In the genomic region with DNA sequence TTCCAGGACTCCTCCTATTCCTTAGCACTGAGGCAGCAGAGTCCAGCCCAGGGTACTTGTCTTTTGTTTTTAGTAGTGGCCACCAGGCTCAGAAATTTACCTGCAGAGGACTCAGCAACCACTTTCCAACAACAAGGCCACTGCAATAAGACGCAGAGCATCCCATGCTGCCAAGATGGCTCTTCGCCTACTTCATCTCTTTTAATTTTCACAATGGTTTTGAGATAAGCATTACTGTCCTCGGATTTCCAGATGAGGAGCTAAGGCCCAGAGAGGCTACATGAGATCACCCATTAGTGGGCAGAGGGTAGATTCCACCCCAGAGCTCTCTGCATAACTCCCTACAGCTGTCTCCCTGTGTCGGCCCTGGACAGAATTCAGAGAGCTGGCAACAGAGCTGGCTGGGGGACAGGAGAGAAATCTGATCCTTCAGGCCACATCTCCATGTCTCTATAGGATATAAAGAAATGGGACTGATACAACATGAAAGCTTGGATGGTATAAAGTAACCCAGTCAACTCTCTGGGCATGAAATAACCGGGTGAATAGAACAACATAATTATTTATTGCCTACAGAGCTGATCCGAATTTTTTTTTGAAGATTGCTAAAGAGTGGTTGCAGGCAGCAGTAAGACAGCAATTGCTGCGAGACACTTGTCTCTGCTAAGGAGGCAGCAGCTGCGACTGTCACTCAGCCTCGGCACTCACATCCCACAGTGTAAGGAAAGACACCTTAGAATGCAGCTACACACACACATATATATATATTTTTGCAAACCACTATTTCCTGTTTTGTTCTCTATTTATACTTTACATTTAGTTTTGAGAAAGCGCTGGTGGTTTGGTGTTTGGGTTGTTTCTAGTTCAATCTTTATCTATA, we compare ENCODE assay signal across 10 cellular contexts. TPM values are rescaled to one million over a fixed set of nuclear protein-coding genes. Genes with fewer than 3 reads are reported as not detected.
A peak's percentile ranks its signal among the peaks of the same experiment; 100 is the strongest.
DNase-seq lines count a peak whose midpoint lies in the region; ATAC-seq and FAIRE-seq lines count a peak whose summit lies in the region.
"Had no signal": no experiment of that assay in that cellular context is flagged by ENCODE, and none has a peak within 500 bp of the region (broad histone marks: within the 10 kb centered on the region; RNA-seq: fewer than 3 reads in every experiment).

No MANE protein-coding gene starts in this region.

- H3K9me3 ChIP-seq in small intestine (ENCODE audit: control insufficient read depth, low read depth): no peaks in the 10 kb centered on the region

- peak; percentile 86 for DNase-seq in activated CD4-positive, alpha-beta T cell treated with anti-CD3 and anti-CD28 coated beads, Interleukin-2, amount 10 ng/mL, durations not matched to agents 24 days and 14 days
- DNase-seq in activated CD4-positive, alpha-beta T cell treated with anti-CD3 and anti-CD28 coated beads, Interleukin-2, amount 50 U/mL, for 4 hours: no peak
- peak; percentile 35 for DNase-seq in activated CD4-positive, alpha-beta T cell treated with anti-CD3 and anti-CD28 coated beads, Interleukin-2, amount 50 U/mL, for 1 hour
- DNase-seq in small intestine (peak; percentile 35), NCI-H446 treated with DMSO at 0.1 percent for 48 hours (lab: John Stamatoyannopoulos, UW) (no peak), glomerular visceral epithelial cell (ENCODE audit: extremely low spot score) (no peak), NCI-H2081 (lab: John Stamatoyannopoulos, UW) (no peak)

- H3K4me3 ChIP-seq in small intestine (ENCODE audit: low read depth in 1 of 2, low read length in 2 of 2): no peak overlapping the region

- H3K27me3 ChIP-seq in small intestine (ENCODE audit: control insufficient read depth in 2 of 2, insufficient read depth in 2 of 2, low read length in 2 of 2): no peaks in the 10 kb centered on the region

- H3K4me3 Mint-ChIP-seq in activated CD4-positive, alpha-beta T cell treated with anti-CD3 and anti-CD28 coated beads, Interleukin-2, amount 10 ng/mL, durations not matched to agents 24 days and 14 days: peak overlapping the region; percentile 78

- no peaks in the 10 kb centered on the region for H3K36me3 ChIP-seq in small intestine (ENCODE audit: control insufficient read depth in 2 of 2, insufficient read depth in 2 of 2, low read length in 2 of 2)

- WGBS in small intestine, 3 donors: 59 to 75% (median 68%) methylated on average over 10 of the region's 10 CpGs

- H3K27ac ChIP-seq in small intestine (ENCODE audit: low read depth in 1 of 2, low read length in 1 of 2): peak overlapping the region; percentile 6 to 11
- H3K27ac ChIP-seq: HL-60 had no signal

- peak; percentile 90 for ATAC-seq in HG03103 (IDR thresholded peaks at IDR 0.05; ENCODE audit: low read depth, unreplicated experiment)

- FAIRE-seq in small intestine (lab: Jason Lieb, UNC): no peak

- no peaks in the 10 kb centered on the region for H3K36me3 Mint-ChIP-seq in activated CD4-positive, alpha-beta T cell treated with anti-CD3 and anti-CD28 coated beads, Interleukin-2, amount 10 ng/mL, durations not matched to agents 24 days and 14 days (ENCODE audit: low read depth)

- H3K9me3 Mint-ChIP-seq in activated CD4-positive, alpha-beta T cell treated with anti-CD3 and anti-CD28 coated beads, Interleukin-2, amount 10 ng/mL, durations not matched to agents 24 days and 14 days: no peaks in the 10 kb centered on the region

- no peaks in the 10 kb centered on the region for H3K27me3 Mint-ChIP-seq in activated CD4-positive, alpha-beta T cell treated with anti-CD3 and anti-CD28 coated beads, Interleukin-2, amount 10 ng/mL, durations not matched to agents 24 days and 14 days

- intact Hi-C loops in activated CD4-positive, alpha-beta T cell treated with anti-CD3 and anti-CD28 coated beads, Interleukin-2, amount 10 ng/mL, durations not matched to agents 24 days and 14 days (cut with micrococcal nuclease): loop anchor here (1.0 to 10.0 kb wide), 4 partner anchors 35 to 65 kb away; no protein-coding TSS in a partner anchor

- H3K27ac Mint-ChIP-seq in activated CD4-positive, alpha-beta T cell treated with anti-CD3 and anti-CD28 coated beads, Interleukin-2, amount 10 ng/mL, durations not matched to agents 24 days and 14 days: peak overlapping the region; percentile 72

- H3K4me1 Mint-ChIP-seq in activated CD4-positive, alpha-beta T cell treated with anti-CD3 and anti-CD28 coated beads, Interleukin-2, amount 10 ng/mL, durations not matched to agents 24 days and 14 days: peaks cover 58% of the 10 kb centered on the region

- H3K4me1 ChIP-seq in small intestine (ENCODE audit: control insufficient read depth in 2 of 2, insufficient read depth in 1 of 2, low read depth in 1 of 2, low read length in 1 of 2): peaks cover 0 to 2% of the 10 kb centered on the region in 2 donors

RNA-seq across cellular contexts. Expression of gene SCML4, which starts 37.2 kb away (rescaled TPM):
- 2.0 and 2.7 TPM in 2 replicates for total RNA-seq in activated CD4-positive, alpha-beta T cell treated with anti-CD3 and anti-CD28 coated beads, Interleukin-2, amount 10 ng/mL, durations not matched to agents 24 days and 14 days
- polyA plus RNA-seq in small intestine: 10 to 100 TPM in 1 of 3 donors, 1 to 10 TPM in 2; 5.5 to 14.3 (median 5.9) TPM
- total RNA-seq: osteoblast had no signal

Comparison
In these comparisons a context has a peak if more than half of its experiments do, and no peak if none do; other contexts are left out.
1. DNase-seq: peak in activated CD4-positive, alpha-beta T cell treated with anti-CD3 and anti-CD28 coated beads, Interleukin-2, amount 10 ng/mL, durations not matched to agents 24 days and 14 days (single experiment), activated CD4-positive, alpha-beta T cell treated with anti-CD3 and anti-CD28 coated beads, Interleukin-2, amount 50 U/mL, for 1 hour (single experiment) and small intestine (single experiment); none in activated CD4-positive, alpha-beta T cell treated with anti-CD3 and anti-CD28 coated beads, Interleukin-2, amount 50 U/mL, for 4 hours (0 of 2), NCI-H446 treated with DMSO at 0.1 percent for 48 hours (single experiment), glomerular visceral epithelial cell (single experiment) and NCI-H2081 (0 of 2).